Comparison of ENCODE assay signal across 8 cellular contexts in the genomic region with DNA sequence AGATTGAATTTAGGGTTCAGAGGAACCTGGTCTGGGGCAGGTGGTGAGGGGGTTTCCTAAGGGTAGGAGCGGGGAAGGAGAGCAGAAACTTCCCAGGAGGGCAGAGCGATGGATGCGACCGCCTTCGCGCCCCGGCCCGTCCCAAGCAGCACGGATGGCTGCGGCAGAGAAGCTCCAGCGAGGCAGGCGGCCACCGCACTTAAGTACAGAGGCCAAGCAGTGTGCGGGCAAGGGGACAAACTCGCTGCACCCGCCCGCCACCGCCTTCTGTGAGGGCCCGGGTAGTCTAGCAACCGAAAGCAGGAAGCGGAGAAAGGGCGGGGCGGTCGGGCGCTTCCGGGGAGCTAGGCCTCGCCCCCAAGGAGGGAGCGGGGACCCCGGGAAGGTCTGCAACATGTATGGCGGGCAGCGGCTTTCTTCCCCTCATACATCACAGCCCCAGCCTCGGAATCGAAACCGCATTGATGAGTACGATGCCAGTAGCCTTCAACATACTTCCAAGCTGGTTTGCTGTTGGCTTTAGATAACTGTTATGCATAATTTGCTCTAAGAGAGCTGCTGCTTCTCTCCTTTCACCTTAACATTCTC.
DNase-seq lines count a peak whose midpoint lies in the region; ATAC-seq and TF ChIP-seq lines count a peak whose summit lies in the region.

A gene with protein sequence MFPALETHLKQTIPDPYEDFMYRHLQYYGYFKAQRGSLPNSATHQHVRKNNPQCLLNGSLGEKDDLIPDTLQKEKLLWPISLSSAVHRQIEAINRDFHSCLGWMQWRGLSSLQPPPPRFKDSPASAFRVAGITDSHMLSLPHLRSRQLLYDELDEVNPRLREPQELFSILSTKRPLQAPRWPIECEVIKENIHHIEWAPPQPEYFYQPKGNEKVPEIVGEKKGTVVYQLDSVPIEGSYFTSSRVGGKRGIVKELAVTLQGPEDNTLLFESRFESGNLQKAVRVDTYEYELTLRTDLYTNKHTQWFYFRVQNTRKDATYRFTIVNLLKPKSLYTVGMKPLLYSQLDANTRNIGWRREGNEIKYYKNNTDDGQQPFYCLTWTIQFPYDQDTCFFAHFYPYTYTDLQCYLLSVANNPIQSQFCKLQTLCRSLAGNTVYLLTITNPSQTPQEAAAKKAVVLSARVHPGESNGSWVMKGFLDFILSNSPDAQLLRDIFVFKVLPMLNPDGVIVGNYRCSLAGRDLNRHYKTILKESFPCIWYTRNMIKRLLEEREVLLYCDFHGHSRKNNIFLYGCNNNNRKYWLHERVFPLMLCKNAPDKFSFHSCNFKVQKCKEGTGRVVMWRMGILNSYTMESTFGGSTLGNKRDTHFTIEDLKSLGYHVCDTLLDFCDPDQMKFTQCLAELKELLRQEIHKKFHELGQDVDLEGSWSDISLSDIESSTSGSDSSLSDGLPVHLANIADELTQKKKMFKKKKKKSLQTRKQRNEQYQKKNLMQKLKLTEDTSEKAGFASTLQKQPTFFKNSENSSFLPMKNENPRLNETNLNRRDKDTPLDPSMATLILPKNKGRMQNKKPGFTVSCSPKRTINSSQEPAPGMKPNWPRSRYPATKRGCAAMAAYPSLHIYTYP (minus strand): TSS at position 288 of the 588 bp plus-strand sequence. CDS start 719 bp downstream, outside the sequence.

- no peaks in the 10 kb centered on the region for H3K27me3 ChIP-seq in mucosa of rectum (ENCODE audit: control insufficient read depth in 2 of 2, insufficient read depth in 2 of 2, low read length in 2 of 2)

- peak within 1 kb of the TSS; percentile 64 to 92 for H3K9ac ChIP-seq in mucosa of rectum (ENCODE audit: low read depth in 1 of 2, low read length in 2 of 2)

- H3K36me3 ChIP-seq in mucosa of rectum (ENCODE audit: control insufficient read depth in 2 of 2, insufficient read depth in 2 of 2, low read length in 2 of 2), result peaks cover 19 to 23% of the 10 kb centered on the region in 2 donors

- H3K27ac ChIP-seq in mucosa of rectum (ENCODE audit: low read depth in 2 of 2, low read length in 2 of 2), result peak within 1 kb of the TSS; percentile 69 to 70

- TF ChIP-seq POLR2A in erythroblast (IDR thresholded peaks at IDR 0.05; ENCODE audit: low read length), result peak; percentile 72

- H3K4me1 ChIP-seq in mucosa of rectum (ENCODE audit: control insufficient read depth in 2 of 2, insufficient read depth in 2 of 2, low read length in 2 of 2), result peaks cover 8 to 9% of the 10 kb centered on the region in 2 donors

- peak within 1 kb of the TSS; percentile 77 to 96 for H3K4me3 ChIP-seq in mucosa of rectum (ENCODE audit: low read length in 2 of 2)

- no peaks in the 10 kb centered on the region for H3K9me3 ChIP-seq in mucosa of rectum (ENCODE audit: control insufficient read depth in 2 of 2, low read length in 2 of 2)

- ATAC-seq in GM19372 (IDR thresholded peaks at IDR 0.05; ENCODE audit: low read depth, unreplicated experiment) (peak; percentile 98), HG03520 (IDR thresholded peaks at IDR 0.05; ENCODE audit: unreplicated experiment) (peak; percentile 95)

- DNase-seq in CD1c-positive myeloid dendritic cell (ENCODE audit: extremely low spot score), result peak; percentile 82
- DNase-seq in NOMO-1 treated with DMSO at 0.1 percent for 48 hours (lab: John Stamatoyannopoulos, UW; ENCODE audit: unreplicated experiment), result peak; percentile 58
- DNase-seq in activated T-cell treated with anti-CD3 and anti-CD28 coated beads for 24 hours (ENCODE audit: low read depth), result peak; percentile 76
- peak; percentile 87 for DNase-seq in erythroblast (lab: John Stamatoyannopoulos, UW)
- DNase-seq in stimulated activated CD8-positive, alpha-beta memory T cell treated with anti-CD3 and anti-CD28 coated beads, Interleukin-4, amount 100 ng/mL, for 4 hours (ENCODE audit: low read depth in 2 of 2, low spot score in 1 of 2), result peak; percentile 65 to 73

Comparison
In these comparisons a context has a peak if more than half of its experiments do, and no peak if none do; other contexts are left out.
1. Peak in every context shown above with its lines: DNase-seq, ATAC-seq, H3K4me3 ChIP-seq and H3K27ac ChIP-seq.